1 cellular context compared by ENCODE assay signal in the genomic region with DNA sequence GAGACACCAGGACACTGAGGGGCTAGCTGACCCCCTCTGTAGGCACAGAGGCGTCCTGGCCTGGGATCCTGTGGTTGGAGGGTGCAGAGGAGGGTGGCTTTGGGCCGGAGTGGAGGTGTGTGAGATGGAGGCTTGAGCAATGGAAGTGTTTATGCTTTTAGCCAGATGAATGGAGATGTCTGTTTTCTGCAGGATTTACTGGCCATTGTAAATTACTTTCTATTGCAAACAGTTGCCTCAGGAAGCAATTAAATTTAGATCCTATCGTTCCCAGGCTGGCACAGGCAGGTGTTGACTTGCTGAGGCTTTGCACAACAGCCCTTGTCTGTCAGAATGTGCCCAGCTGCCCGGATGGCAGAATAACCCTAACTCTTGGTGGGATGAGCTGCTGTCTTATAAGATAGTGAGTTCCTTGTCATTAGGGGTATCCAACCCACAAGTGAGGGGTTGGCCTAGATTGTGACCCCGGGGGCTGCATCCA.
TF ChIP-seq lines count a peak whose summit lies in the region.

No MANE protein-coding gene starts in this region.

TF ChIP-seq in GM23338, 12 proteins besides CTCF, POLR2A, EP300 and RAD21 (continued from another document):
- TF ChIP-seq, protein P1, sequence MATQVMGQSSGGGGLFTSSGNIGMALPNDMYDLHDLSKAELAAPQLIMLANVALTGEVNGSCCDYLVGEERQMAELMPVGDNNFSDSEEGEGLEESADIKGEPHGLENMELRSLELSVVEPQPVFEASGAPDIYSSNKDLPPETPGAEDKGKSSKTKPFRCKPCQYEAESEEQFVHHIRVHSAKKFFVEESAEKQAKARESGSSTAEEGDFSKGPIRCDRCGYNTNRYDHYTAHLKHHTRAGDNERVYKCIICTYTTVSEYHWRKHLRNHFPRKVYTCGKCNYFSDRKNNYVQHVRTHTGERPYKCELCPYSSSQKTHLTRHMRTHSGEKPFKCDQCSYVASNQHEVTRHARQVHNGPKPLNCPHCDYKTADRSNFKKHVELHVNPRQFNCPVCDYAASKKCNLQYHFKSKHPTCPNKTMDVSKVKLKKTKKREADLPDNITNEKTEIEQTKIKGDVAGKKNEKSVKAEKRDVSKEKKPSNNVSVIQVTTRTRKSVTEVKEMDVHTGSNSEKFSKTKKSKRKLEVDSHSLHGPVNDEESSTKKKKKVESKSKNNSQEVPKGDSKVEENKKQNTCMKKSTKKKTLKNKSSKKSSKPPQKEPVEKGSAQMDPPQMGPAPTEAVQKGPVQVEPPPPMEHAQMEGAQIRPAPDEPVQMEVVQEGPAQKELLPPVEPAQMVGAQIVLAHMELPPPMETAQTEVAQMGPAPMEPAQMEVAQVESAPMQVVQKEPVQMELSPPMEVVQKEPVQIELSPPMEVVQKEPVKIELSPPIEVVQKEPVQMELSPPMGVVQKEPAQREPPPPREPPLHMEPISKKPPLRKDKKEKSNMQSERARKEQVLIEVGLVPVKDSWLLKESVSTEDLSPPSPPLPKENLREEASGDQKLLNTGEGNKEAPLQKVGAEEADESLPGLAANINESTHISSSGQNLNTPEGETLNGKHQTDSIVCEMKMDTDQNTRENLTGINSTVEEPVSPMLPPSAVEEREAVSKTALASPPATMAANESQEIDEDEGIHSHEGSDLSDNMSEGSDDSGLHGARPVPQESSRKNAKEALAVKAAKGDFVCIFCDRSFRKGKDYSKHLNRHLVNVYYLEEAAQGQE (IDR thresholded peaks at IDR 0.05; ENCODE audit: unreplicated experiment): no peak
- TF ChIP-seq ZNF331 (CRISPR knock-in tag; IDR thresholded peaks at IDR 0.05; ENCODE audit: low read depth): no peak
- TF ChIP-seq JUNB (IDR thresholded peaks at IDR 0.05; ENCODE audit: unreplicated experiment): no peak
- TF ChIP-seq EZH2 (IDR thresholded peaks at IDR 0.05; ENCODE audit: low read depth, unreplicated experiment): no peak
- no peak for TF ChIP-seq ZNF114 (CRISPR knock-in tag; IDR thresholded peaks at IDR 0.05)
- TF ChIP-seq, protein P2, sequence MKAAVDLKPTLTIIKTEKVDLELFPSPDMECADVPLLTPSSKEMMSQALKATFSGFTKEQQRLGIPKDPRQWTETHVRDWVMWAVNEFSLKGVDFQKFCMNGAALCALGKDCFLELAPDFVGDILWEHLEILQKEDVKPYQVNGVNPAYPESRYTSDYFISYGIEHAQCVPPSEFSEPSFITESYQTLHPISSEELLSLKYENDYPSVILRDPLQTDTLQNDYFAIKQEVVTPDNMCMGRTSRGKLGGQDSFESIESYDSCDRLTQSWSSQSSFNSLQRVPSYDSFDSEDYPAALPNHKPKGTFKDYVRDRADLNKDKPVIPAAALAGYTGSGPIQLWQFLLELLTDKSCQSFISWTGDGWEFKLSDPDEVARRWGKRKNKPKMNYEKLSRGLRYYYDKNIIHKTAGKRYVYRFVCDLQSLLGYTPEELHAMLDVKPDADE (IDR thresholded peaks at IDR 0.05): no peak
TF ChIP-seq in GM23338: peak in this region for 0.
